8 cellular contexts compared by ENCODE assay signal in genomic region chr14:53432378-53432802, GRCh38.
DNase-seq lines count a peak whose midpoint lies in the region; TF ChIP-seq lines count a peak whose summit lies in the region.

No MANE protein-coding gene starts in this region.

- H3K36me3 Mint-ChIP-seq in HFFc6 (ENCODE audit: low read depth): no peaks in the 10 kb centered on the region

- H3K4me1 ChIP-seq in adipocyte (ENCODE audit: control insufficient read depth, insufficient read depth, low read length) (no peaks in the 10 kb centered on the region), tibial artery (no peaks in the 10 kb centered on the region)

- no peak overlapping the region for H3K27ac ChIP-seq in tibial artery

- no peaks in the 10 kb centered on the region for H3K27me3 ChIP-seq in adipocyte (replicated peaks; ENCODE audit: control insufficient read depth, insufficient read depth, low read length)
- H3K27me3 ChIP-seq in tibial artery: no peaks in the 10 kb centered on the region

- no peaks in the 10 kb centered on the region for H3K36me3 ChIP-seq in adipocyte (ENCODE audit: control insufficient read depth, insufficient read depth, low read length, severe bottlenecking)
- H3K36me3 ChIP-seq in tibial artery: no peaks in the 10 kb centered on the region

- no peak overlapping the region for H3K9ac ChIP-seq in adipocyte (ENCODE audit: low read length)

- no peaks in the 10 kb centered on the region for H3K9me3 Mint-ChIP-seq in HFFc6

- H3K9me3 ChIP-seq in adipocyte (ENCODE audit: control insufficient read depth, low read length): peaks cover 4% of the 10 kb centered on the region
- H3K9me3 ChIP-seq in tibial artery: no peaks in the 10 kb centered on the region

- H3K4me3 ChIP-seq in adipocyte (ENCODE audit: low read length): no peak overlapping the region
- H3K4me3 ChIP-seq in tibial artery: no peak overlapping the region

- TF ChIP-seq CTCF in HFFc6 (IDR thresholded peaks at IDR 0.05) (peak; percentile 90), tibial artery (IDR thresholded peaks at IDR 0.05) (peak in 1 of 2 experiments; percentile 18)

- no peak overlapping the region for H3K27ac Mint-ChIP-seq in HFFc6

- peaks cover 17% of the 10 kb centered on the region for H3K4me1 Mint-ChIP-seq in HFFc6 (ENCODE audit: low read depth)

- DNase-seq in activated CD4-positive, alpha-beta T cell treated with anti-CD3 and anti-CD28 coated beads for 48 hours: peak; percentile 10
- no peak for DNase-seq in activated CD4-positive, alpha-beta T cell treated with anti-CD3 and anti-CD28 coated beads, Interleukin-2, amount 50 U/mL, for 1 hour
- DNase-seq in HFFc6: peak; percentile 35
- DNase-seq in NCI-H1417 treated with DMSO at 0.1 percent for 48 hours (lab: John Stamatoyannopoulos, UW): peak; percentile 63
- DNase-seq in adipocyte (ENCODE audit: low read depth): peak; percentile 66
- peak; percentile 50 for DNase-seq in iris pigment epithelial cell (ENCODE audit: low read depth)
- no peak for DNase-seq in tibial artery
- DNase-seq in mucosa of gallbladder (ENCODE audit: low spot score): no peak

- intact Hi-C loops in tibial artery (cut with DNase I; ENCODE audit: low total_unique reads): no loop called here

- peaks cover 7% of the 10 kb centered on the region; the same call in 1 of the 2 replicates for H3K27me3 Mint-ChIP-seq in HFFc6 (ENCODE audit: insufficient read depth)

- no peak overlapping the region for H3K4me3 Mint-ChIP-seq in HFFc6

Comparison
In these comparisons a context has a peak if more than half of its experiments do, and no peak if none do; other contexts are left out.
1. DNase-seq: peak in activated CD4-positive, alpha-beta T cell treated with anti-CD3 and anti-CD28 coated beads for 48 hours (single experiment), HFFc6 (single experiment), NCI-H1417 treated with DMSO at 0.1 percent for 48 hours (single experiment), adipocyte (single experiment) and iris pigment epithelial cell (single experiment); none in activated CD4-positive, alpha-beta T cell treated with anti-CD3 and anti-CD28 coated beads, Interleukin-2, amount 50 U/mL, for 1 hour (single experiment), tibial artery (0 of 2) and mucosa of gallbladder (single experiment).